In genomic region chr3:134242649-134243637, GRCh38 we compare ENCODE assay signal across 10 cellular contexts. TPM values are rescaled to one million over a fixed set of nuclear protein-coding genes. Genes with fewer than 3 reads are reported as not detected.
A peak's percentile ranks its signal among the peaks of the same experiment; 100 is the strongest.
DNase-seq lines count a peak whose midpoint lies in the region; ATAC-seq and TF ChIP-seq lines count a peak whose summit lies in the region.
"Had no signal": no experiment of that assay in that cellular context is flagged by ENCODE, and none has a peak within 500 bp of the region (broad histone marks: within the 10 kb centered on the region; RNA-seq: fewer than 3 reads in every experiment).

No MANE protein-coding gene starts in this region.

- H3K4me1 ChIP-seq in heart left ventricle (peaks cover 0 to 59% (median 41%) of the 10 kb centered on the region in 12 donors), vagina (peaks cover 93% of the 10 kb centered on the region)

- peaks cover 48% of the 10 kb centered on the region for H3K4me1 Mint-ChIP-seq in T-helper 17 cell

- TF ChIP-seq CTCF in heart left ventricle (IDR thresholded peaks at IDR 0.05) = no peak
- TF ChIP-seq CTCF in vagina (IDR thresholded peaks at IDR 0.05) = no peak

- no peaks in the 10 kb centered on the region for H3K27me3 Mint-ChIP-seq in T-helper 17 cell
- H3K27me3 Mint-ChIP-seq: central memory CD8-positive, alpha-beta T cell had no signal

- ATAC-seq in heart left ventricle (peak in 3 of 4 donors; percentile 37 to 71 (median 51)), Right ventricle myocardium superior (ENCODE audit: poor library complexity) (no peak), T-helper 17 cell (no peak)

- intact Hi-C loops in heart left ventricle (cut with DNase I) = no loop called here
- intact Hi-C loops in Right ventricle myocardium superior (cut with DNase I) = no loop called here
- intact Hi-C loops in vagina (cut with DNase I) = no loop called here

- H3K27me3 ChIP-seq in heart left ventricle = no peaks in the 10 kb centered on the region
- H3K27me3 ChIP-seq in vagina = no peaks in the 10 kb centered on the region
- H3K27me3 ChIP-seq: tibial nerve had no signal

- 88 to 92% (median 90%) methylated on average over 3 of the region's 3 CpGs for WGBS in heart left ventricle, 4 donors

- H3K36me3 ChIP-seq in heart left ventricle = no peaks in the 10 kb centered on the region
- no peaks in the 10 kb centered on the region for H3K36me3 ChIP-seq in vagina

- no peak for TF ChIP-seq POLR2A in heart left ventricle (IDR thresholded peaks at IDR 0.05)
- TF ChIP-seq POLR2A in vagina (IDR thresholded peaks at IDR 0.05) = no peak

- H3K4me3 Mint-ChIP-seq in T-helper 17 cell = peak overlapping the region; percentile 39
- H3K4me3 Mint-ChIP-seq: central memory CD8-positive, alpha-beta T cell had no signal

- H3K27ac ChIP-seq in heart left ventricle = peak overlapping the region in 1 of 12 donors; percentile 44
- H3K27ac ChIP-seq in vagina = peak overlapping the region; percentile 53

- H3K9me3 ChIP-seq in heart left ventricle (no peaks in the 10 kb centered on the region), T-helper 17 cell (ENCODE audit: control insufficient read depth, low read length, poor library complexity, severe bottlenecking) (no peaks in the 10 kb centered on the region), vagina (no peaks in the 10 kb centered on the region)
- H3K9me3 ChIP-seq: tibial nerve had no signal

- H3K4me3 ChIP-seq in heart left ventricle = no peak overlapping the region
- no peak overlapping the region for H3K4me3 ChIP-seq in vagina
- H3K4me3 ChIP-seq: tibial nerve had no signal

- DNase-seq in heart left ventricle (no peak), Right ventricle myocardium superior (no peak), T-helper 17 cell (no peak), iris pigment epithelial cell (ENCODE audit: low read depth) (peak; percentile 94), vagina (ENCODE audit: extremely low spot score in 2 of 2) (no peak), NCI-H748 (lab: John Stamatoyannopoulos, UW; ENCODE audit: unreplicated experiment) (no peak), NCI-H2227 treated with DMSO at 0.1 percent for 48 hours (lab: John Stamatoyannopoulos, UW) (no peak)
- DNase-seq in stimulated activated CD4-positive, alpha-beta T cell treated with anti-CD3 and anti-CD28 coated beads, Interleukin-15, amount 100 ng/mL, for 24 hours = no peak

- no peak overlapping the region for H3K27ac Mint-ChIP-seq in T-helper 17 cell

- H3K36me3 Mint-ChIP-seq in T-helper 17 cell (ENCODE audit: low read depth) = no peaks in the 10 kb centered on the region

RNA-seq across cellular contexts. Expression of gene RYK, which starts 7.7 kb away (rescaled TPM):
- total RNA-seq in heart left ventricle = 10 to 100 TPM; 32.9 to 43.7 (median 39.5) TPM
- polyA plus RNA-seq in heart left ventricle = 10 to 100 TPM; 17.3 to 23.6 TPM
- 34.2 TPM for total RNA-seq in Right ventricle myocardium superior
- 10 to 100 TPM; 42.9 to 44.9 TPM for total RNA-seq in T-helper 17 cell
- 102 TPM for total RNA-seq in vagina

Comparison
In these comparisons a context has a peak if more than half of its experiments do, and no peak if none do; other contexts are left out.
1. ATAC-seq: peak in heart left ventricle (3 of 4); none in Right ventricle myocardium superior (single experiment) and T-helper 17 cell (single experiment).